ENCODE assay signal across 1 cellular context in the genomic region with DNA sequence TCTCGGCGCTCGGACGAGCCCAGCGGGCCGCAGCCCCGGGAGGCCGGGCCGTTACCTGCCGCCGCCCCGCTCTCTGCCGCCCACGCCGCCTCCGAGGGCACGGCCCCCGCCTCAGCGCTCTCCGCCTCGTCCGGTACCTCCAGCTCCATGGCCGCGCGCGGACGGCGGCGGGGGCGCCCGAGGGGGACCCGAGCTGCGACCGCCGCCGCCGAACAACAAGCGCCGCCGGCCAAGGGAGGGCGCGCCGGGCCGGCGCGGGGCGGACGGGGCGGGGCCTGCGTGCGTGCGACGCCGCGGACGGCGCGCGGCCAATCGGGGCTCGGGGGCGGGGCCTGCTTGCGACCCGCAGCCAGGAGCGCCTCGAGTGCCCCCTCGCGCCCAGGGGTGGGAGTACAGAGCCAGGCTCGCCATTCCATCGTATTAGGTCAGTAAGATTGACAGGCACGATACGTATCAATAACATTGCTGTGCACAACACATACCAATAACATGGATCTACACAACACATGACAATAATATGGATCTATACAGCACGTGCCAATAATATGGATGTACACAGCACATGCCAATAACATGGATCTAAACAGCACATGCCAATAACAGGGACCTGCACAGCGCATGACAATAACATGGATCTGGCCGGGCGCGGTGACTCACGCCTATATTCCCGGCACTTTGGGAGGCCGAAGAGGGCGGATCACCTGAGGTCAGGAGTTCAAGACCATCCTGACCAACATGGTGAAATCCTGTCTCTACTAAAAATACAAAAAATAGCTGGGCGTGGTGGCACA.
TF ChIP-seq lines count a peak whose summit lies in the region.

A gene with protein sequence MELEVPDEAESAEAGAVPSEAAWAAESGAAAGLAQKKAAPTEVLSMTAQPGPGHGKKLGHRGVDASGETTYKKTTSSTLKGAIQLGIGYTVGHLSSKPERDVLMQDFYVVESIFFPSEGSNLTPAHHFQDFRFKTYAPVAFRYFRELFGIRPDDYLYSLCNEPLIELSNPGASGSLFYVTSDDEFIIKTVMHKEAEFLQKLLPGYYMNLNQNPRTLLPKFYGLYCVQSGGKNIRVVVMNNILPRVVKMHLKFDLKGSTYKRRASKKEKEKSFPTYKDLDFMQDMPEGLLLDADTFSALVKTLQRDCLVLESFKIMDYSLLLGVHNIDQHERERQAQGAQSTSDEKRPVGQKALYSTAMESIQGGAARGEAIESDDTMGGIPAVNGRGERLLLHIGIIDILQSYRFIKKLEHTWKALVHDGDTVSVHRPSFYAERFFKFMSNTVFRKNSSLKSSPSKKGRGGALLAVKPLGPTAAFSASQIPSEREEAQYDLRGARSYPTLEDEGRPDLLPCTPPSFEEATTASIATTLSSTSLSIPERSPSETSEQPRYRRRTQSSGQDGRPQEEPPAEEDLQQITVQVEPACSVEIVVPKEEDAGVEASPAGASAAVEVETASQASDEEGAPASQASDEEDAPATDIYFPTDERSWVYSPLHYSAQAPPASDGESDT (minus strand): TSS at position 227 of the 791 bp plus-strand sequence. CDS start 78 bp downstream, at position 149.

TF ChIP-seq in K562, 482 proteins besides CTCF, POLR2A, EP300 and RAD21 (continued from another document and continues in another):
- TF ChIP-seq, protein P1, sequence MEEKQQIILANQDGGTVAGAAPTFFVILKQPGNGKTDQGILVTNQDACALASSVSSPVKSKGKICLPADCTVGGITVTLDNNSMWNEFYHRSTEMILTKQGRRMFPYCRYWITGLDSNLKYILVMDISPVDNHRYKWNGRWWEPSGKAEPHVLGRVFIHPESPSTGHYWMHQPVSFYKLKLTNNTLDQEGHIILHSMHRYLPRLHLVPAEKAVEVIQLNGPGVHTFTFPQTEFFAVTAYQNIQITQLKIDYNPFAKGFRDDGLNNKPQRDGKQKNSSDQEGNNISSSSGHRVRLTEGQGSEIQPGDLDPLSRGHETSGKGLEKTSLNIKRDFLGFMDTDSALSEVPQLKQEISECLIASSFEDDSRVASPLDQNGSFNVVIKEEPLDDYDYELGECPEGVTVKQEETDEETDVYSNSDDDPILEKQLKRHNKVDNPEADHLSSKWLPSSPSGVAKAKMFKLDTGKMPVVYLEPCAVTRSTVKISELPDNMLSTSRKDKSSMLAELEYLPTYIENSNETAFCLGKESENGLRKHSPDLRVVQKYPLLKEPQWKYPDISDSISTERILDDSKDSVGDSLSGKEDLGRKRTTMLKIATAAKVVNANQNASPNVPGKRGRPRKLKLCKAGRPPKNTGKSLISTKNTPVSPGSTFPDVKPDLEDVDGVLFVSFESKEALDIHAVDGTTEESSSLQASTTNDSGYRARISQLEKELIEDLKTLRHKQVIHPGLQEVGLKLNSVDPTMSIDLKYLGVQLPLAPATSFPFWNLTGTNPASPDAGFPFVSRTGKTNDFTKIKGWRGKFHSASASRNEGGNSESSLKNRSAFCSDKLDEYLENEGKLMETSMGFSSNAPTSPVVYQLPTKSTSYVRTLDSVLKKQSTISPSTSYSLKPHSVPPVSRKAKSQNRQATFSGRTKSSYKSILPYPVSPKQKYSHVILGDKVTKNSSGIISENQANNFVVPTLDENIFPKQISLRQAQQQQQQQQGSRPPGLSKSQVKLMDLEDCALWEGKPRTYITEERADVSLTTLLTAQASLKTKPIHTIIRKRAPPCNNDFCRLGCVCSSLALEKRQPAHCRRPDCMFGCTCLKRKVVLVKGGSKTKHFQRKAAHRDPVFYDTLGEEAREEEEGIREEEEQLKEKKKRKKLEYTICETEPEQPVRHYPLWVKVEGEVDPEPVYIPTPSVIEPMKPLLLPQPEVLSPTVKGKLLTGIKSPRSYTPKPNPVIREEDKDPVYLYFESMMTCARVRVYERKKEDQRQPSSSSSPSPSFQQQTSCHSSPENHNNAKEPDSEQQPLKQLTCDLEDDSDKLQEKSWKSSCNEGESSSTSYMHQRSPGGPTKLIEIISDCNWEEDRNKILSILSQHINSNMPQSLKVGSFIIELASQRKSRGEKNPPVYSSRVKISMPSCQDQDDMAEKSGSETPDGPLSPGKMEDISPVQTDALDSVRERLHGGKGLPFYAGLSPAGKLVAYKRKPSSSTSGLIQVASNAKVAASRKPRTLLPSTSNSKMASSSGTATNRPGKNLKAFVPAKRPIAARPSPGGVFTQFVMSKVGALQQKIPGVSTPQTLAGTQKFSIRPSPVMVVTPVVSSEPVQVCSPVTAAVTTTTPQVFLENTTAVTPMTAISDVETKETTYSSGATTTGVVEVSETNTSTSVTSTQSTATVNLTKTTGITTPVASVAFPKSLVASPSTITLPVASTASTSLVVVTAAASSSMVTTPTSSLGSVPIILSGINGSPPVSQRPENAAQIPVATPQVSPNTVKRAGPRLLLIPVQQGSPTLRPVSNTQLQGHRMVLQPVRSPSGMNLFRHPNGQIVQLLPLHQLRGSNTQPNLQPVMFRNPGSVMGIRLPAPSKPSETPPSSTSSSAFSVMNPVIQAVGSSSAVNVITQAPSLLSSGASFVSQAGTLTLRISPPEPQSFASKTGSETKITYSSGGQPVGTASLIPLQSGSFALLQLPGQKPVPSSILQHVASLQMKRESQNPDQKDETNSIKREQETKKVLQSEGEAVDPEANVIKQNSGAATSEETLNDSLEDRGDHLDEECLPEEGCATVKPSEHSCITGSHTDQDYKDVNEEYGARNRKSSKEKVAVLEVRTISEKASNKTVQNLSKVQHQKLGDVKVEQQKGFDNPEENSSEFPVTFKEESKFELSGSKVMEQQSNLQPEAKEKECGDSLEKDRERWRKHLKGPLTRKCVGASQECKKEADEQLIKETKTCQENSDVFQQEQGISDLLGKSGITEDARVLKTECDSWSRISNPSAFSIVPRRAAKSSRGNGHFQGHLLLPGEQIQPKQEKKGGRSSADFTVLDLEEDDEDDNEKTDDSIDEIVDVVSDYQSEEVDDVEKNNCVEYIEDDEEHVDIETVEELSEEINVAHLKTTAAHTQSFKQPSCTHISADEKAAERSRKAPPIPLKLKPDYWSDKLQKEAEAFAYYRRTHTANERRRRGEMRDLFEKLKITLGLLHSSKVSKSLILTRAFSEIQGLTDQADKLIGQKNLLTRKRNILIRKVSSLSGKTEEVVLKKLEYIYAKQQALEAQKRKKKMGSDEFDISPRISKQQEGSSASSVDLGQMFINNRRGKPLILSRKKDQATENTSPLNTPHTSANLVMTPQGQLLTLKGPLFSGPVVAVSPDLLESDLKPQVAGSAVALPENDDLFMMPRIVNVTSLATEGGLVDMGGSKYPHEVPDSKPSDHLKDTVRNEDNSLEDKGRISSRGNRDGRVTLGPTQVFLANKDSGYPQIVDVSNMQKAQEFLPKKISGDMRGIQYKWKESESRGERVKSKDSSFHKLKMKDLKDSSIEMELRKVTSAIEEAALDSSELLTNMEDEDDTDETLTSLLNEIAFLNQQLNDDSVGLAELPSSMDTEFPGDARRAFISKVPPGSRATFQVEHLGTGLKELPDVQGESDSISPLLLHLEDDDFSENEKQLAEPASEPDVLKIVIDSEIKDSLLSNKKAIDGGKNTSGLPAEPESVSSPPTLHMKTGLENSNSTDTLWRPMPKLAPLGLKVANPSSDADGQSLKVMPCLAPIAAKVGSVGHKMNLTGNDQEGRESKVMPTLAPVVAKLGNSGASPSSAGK (IDR thresholded peaks at IDR 0.05), result no peak; the same call in 1 of the 2 replicates
- TF ChIP-seq, protein P2, sequence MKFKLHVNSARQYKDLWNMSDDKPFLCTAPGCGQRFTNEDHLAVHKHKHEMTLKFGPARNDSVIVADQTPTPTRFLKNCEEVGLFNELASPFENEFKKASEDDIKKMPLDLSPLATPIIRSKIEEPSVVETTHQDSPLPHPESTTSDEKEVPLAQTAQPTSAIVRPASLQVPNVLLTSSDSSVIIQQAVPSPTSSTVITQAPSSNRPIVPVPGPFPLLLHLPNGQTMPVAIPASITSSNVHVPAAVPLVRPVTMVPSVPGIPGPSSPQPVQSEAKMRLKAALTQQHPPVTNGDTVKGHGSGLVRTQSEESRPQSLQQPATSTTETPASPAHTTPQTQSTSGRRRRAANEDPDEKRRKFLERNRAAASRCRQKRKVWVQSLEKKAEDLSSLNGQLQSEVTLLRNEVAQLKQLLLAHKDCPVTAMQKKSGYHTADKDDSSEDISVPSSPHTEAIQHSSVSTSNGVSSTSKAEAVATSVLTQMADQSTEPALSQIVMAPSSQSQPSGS (CRISPR knock-in tag; IDR thresholded peaks at IDR 0.05), result no peak
- TF ChIP-seq U2AF2 (optimal IDR thresholded peaks at IDR 0.05; ENCODE audit: low read depth, low read length), result no peak
- no peak for TF ChIP-seq MTA2 (IDR thresholded peaks at IDR 0.05; ENCODE audit: low read depth)
- TF ChIP-seq ZNF316 (IDR thresholded peaks at IDR 0.05), result no peak
- TF ChIP-seq, protein P3, sequence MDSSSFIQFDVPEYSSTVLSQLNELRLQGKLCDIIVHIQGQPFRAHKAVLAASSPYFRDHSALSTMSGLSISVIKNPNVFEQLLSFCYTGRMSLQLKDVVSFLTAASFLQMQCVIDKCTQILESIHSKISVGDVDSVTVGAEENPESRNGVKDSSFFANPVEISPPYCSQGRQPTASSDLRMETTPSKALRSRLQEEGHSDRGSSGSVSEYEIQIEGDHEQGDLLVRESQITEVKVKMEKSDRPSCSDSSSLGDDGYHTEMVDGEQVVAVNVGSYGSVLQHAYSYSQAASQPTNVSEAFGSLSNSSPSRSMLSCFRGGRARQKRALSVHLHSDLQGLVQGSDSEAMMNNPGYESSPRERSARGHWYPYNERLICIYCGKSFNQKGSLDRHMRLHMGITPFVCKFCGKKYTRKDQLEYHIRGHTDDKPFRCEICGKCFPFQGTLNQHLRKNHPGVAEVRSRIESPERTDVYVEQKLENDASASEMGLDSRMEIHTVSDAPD (CRISPR knock-in tag; IDR thresholded peaks at IDR 0.05), result no peak
- no peak for TF ChIP-seq ZNF197 (CRISPR knock-in tag; IDR thresholded peaks at IDR 0.05; ENCODE audit: low read depth)
- TF ChIP-seq SAFB2 (IDR thresholded peaks at IDR 0.05; ENCODE audit: borderline replicate concordance, low read depth, low read length, severe bottlenecking), result no peak
- TF ChIP-seq ZNF76 (CRISPR knock-in tag; IDR thresholded peaks at IDR 0.05; ENCODE audit: borderline replicate concordance), result no peak
- no peak for TF ChIP-seq PRMT5 (CRISPR knock-in tag; IDR thresholded peaks at IDR 0.05)
- no peak for TF ChIP-seq ZNF707 (CRISPR knock-in tag; conservative IDR thresholded peaks at IDR 0.05)
- TF ChIP-seq, protein P4, sequence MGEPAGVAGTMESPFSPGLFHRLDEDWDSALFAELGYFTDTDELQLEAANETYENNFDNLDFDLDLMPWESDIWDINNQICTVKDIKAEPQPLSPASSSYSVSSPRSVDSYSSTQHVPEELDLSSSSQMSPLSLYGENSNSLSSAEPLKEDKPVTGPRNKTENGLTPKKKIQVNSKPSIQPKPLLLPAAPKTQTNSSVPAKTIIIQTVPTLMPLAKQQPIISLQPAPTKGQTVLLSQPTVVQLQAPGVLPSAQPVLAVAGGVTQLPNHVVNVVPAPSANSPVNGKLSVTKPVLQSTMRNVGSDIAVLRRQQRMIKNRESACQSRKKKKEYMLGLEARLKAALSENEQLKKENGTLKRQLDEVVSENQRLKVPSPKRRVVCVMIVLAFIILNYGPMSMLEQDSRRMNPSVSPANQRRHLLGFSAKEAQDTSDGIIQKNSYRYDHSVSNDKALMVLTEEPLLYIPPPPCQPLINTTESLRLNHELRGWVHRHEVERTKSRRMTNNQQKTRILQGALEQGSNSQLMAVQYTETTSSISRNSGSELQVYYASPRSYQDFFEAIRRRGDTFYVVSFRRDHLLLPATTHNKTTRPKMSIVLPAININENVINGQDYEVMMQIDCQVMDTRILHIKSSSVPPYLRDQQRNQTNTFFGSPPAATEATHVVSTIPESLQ (CRISPR knock-in tag; IDR thresholded peaks at IDR 0.05), result no peak
- no peak for TF ChIP-seq XRCC4 (IDR thresholded peaks at IDR 0.05; ENCODE audit: extremely low read depth, insufficient read depth, insufficient read length)
- TF ChIP-seq KLF13 (tag; IDR thresholded peaks at IDR 0.05; ENCODE audit: borderline replicate concordance, low read depth), result no peak
- TF ChIP-seq CHD1 (IDR thresholded peaks at IDR 0.05; ENCODE audit: low read length), result no peak
- TF ChIP-seq GABPB2 (CRISPR knock-in tag; conservative IDR thresholded peaks at IDR 0.05), result no peak
- TF ChIP-seq MAFG (tag; conservative IDR thresholded peaks at IDR 0.05), result no peak
- TF ChIP-seq HNRNPH1 (optimal IDR thresholded peaks at IDR 0.05; ENCODE audit: low read depth, low read length), result no peak
- TF ChIP-seq, protein P5, sequence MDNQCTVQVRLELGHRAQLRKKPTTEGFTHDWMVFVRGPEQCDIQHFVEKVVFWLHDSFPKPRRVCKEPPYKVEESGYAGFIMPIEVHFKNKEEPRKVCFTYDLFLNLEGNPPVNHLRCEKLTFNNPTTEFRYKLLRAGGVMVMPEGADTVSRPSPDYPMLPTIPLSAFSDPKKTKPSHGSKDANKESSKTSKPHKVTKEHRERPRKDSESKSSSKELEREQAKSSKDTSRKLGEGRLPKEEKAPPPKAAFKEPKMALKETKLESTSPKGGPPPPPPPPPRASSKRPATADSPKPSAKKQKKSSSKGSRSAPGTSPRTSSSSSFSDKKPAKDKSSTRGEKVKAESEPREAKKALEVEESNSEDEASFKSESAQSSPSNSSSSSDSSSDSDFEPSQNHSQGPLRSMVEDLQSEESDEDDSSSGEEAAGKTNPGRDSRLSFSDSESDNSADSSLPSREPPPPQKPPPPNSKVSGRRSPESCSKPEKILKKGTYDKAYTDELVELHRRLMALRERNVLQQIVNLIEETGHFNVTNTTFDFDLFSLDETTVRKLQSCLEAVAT (IDR thresholded peaks at IDR 0.05), result no peak
- TF ChIP-seq, protein P6, sequence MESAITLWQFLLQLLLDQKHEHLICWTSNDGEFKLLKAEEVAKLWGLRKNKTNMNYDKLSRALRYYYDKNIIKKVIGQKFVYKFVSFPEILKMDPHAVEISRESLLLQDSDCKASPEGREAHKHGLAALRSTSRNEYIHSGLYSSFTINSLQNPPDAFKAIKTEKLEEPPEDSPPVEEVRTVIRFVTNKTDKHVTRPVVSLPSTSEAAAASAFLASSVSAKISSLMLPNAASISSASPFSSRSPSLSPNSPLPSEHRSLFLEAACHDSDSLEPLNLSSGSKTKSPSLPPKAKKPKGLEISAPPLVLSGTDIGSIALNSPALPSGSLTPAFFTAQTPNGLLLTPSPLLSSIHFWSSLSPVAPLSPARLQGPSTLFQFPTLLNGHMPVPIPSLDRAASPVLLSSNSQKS (CRISPR knock-in tag; IDR thresholded peaks at IDR 0.05), result no peak
- TF ChIP-seq ZNF224 (CRISPR knock-in tag; IDR thresholded peaks at IDR 0.05), result no peak
- TF ChIP-seq FOSL1 (tag; conservative IDR thresholded peaks at IDR 0.05), result peak; percentile 89
- no peak for TF ChIP-seq SNIP1 (IDR thresholded peaks at IDR 0.05; ENCODE audit: low read depth)
- no peak for TF ChIP-seq ARID2 (IDR thresholded peaks at IDR 0.05)
- no peak for TF ChIP-seq ZNF12 (CRISPR knock-in tag; IDR thresholded peaks at IDR 0.05)
- no peak for TF ChIP-seq ZNF75A (CRISPR knock-in tag; IDR thresholded peaks at IDR 0.05)
- TF ChIP-seq, protein P7, sequence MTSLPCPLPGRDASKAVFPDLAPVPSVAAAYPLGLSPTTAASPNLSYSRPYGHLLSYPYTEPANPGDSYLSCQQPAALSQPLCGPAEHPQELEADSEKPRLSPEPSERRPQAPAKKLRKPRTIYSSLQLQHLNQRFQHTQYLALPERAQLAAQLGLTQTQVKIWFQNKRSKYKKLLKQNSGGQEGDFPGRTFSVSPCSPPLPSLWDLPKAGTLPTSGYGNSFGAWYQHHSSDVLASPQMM (CRISPR knock-in tag; IDR thresholded peaks at IDR 0.05), result no peak
- no peak for TF ChIP-seq ZNF77 (CRISPR knock-in tag; IDR thresholded peaks at IDR 0.05)
- TF ChIP-seq TOE1 (IDR thresholded peaks at IDR 0.05; ENCODE audit: borderline replicate concordance), result peak; percentile 49; the same call in 1 of the 2 replicates
- TF ChIP-seq TOE1 (CRISPR knock-in tag; IDR thresholded peaks at IDR 0.05; ENCODE audit: borderline replicate concordance, low read depth), result peak; percentile 83; the same call in 1 of the 2 replicates
